8 cellular contexts compared by ENCODE assay signal in genomic region chr3:62665627-62666433, GRCh38.
A peak's percentile ranks its signal among the peaks of the same experiment; 100 is the strongest.
DNase-seq lines count a peak whose midpoint lies in the region; ATAC-seq and TF ChIP-seq lines count a peak whose summit lies in the region.

No MANE protein-coding gene starts in this region.

- ATAC-seq in SK-N-SH treated with all-trans-retinoic acid at 6 μM for 48 hours = peak; percentile 94

- no peaks in the 10 kb centered on the region for H3K9me3 ChIP-seq in A673 (ENCODE audit: low read depth, low read length, poor library complexity, severe bottlenecking)

- H3K27me3 ChIP-seq in A673 (replicated peaks; ENCODE audit: insufficient read depth, low read depth, low read length, poor library complexity) = no peaks in the 10 kb centered on the region
- H3K27me3 ChIP-seq in GM06990 (replicated peaks; ENCODE audit: control insufficient read depth, insufficient read depth, low read length) = no peaks in the 10 kb centered on the region; the same call in 1 of the 2 replicates

- H3K4me3 ChIP-seq in A673 (ENCODE audit: low read depth, low read length, poor library complexity, severe bottlenecking) (no peak overlapping the region), GM06990 (replicated peaks; ENCODE audit: low read depth, low read length) (no peak overlapping the region), epithelial cell of proximal tubule (ENCODE audit: low read depth, low read length) (no peak overlapping the region)

- BruUV-seq in A673 (replicated peaks; lab: Mats Ljungman, UMichigan) = no TSS peak

- POLR2A ChIA-PET in A673 (lab: Charles Lee; ENCODE audit: low non-redundant PET) = no interaction called here

- H3K4me1 ChIP-seq in A673 (ENCODE audit: insufficient read depth, low read length, poor library complexity, severe bottlenecking) = no peaks in the 10 kb centered on the region

- TF ChIP-seq CTCF in A673 (conservative IDR thresholded peaks at IDR 0.05; ENCODE audit: low read depth, low read length) = peak; percentile 60
- peak; percentile 84 for TF ChIP-seq CTCF in GM06990 (IDR thresholded peaks at IDR 0.05; ENCODE audit: insufficient read depth, low read length, poor library complexity, severe bottlenecking)
- peak; percentile 75 for TF ChIP-seq CTCF in epithelial cell of proximal tubule (conservative IDR thresholded peaks at IDR 0.05; ENCODE audit: low read depth, low read length)

- H3K36me3 ChIP-seq in A673 (ENCODE audit: insufficient read depth, low read length, poor library complexity, severe bottlenecking) (no peaks in the 10 kb centered on the region), GM06990 (ENCODE audit: control insufficient read depth, insufficient read depth, low read length) (no peaks in the 10 kb centered on the region)

- H3K27ac ChIP-seq in A673 (ENCODE audit: low read depth, low read length, poor library complexity, severe bottlenecking) = no peak overlapping the region

- DNase-seq in A673 (ENCODE audit: low spot score) (peak; percentile 66), GM06990 (ENCODE audit: extremely low read depth, insufficient read length) (peak; percentile 1), H4 (ENCODE audit: low spot score) (peak; percentile 40), Kasumi-1 (lab: John Stamatoyannopoulos, UW) (peak; percentile 56 to 62), epithelial cell of proximal tubule (ENCODE audit: low read depth) (no peak), middle frontal gyrus (ENCODE audit: extremely low spot score, low spot score) (peak; percentile 80), NCI-H2196 (lab: John Stamatoyannopoulos, UW; ENCODE audit: unreplicated experiment) (no peak)

- CTCF ChIA-PET in A673 (lab: Charles Lee) = interaction anchor here (0.6 kb wide), 1 partner anchor 579 kb away, joined by 6 read pairs; no protein-coding TSS in a partner anchor

- intact Hi-C loops in A673 (cut with micrococcal nuclease; ENCODE audit: unreplicated experiment) = loop anchor here (1.0 to 2.0 kb wide), 2 partner anchors 527 to 562 kb away; no protein-coding TSS in a partner anchor

TF ChIP-seq in SK-N-SH treated with all-trans-retinoic acid at 6 μM for 48 hours, 23 proteins besides CTCF, POLR2A, EP300 and RAD21:
- no peak for TF ChIP-seq ISL1 (CRISPR knock-in tag; IDR thresholded peaks at IDR 0.05)
- no peak for TF ChIP-seq ZNF8 (CRISPR knock-in tag; IDR thresholded peaks at IDR 0.05)
- TF ChIP-seq GLIS3 (CRISPR knock-in tag; IDR thresholded peaks at IDR 0.05) = no peak
- peak; percentile 65 for TF ChIP-seq ZNF70 (CRISPR knock-in tag; IDR thresholded peaks at IDR 0.05)

Comparison
In these comparisons a context has a peak if more than half of its experiments do, and no peak if none do; other contexts are left out.
1. DNase-seq: peak in A673 (single experiment), GM06990 (single experiment), H4 (single experiment), Kasumi-1 (2 of 2) and middle frontal gyrus (single experiment); none in epithelial cell of proximal tubule (single experiment) and NCI-H2196 (single experiment).
2. Peak in every context shown above with its lines, with median percentiles within 50 percentile points of each other: CTCF ChIP-seq.